ENCODE assay signal across 2 cellular contexts in the genomic region with DNA sequence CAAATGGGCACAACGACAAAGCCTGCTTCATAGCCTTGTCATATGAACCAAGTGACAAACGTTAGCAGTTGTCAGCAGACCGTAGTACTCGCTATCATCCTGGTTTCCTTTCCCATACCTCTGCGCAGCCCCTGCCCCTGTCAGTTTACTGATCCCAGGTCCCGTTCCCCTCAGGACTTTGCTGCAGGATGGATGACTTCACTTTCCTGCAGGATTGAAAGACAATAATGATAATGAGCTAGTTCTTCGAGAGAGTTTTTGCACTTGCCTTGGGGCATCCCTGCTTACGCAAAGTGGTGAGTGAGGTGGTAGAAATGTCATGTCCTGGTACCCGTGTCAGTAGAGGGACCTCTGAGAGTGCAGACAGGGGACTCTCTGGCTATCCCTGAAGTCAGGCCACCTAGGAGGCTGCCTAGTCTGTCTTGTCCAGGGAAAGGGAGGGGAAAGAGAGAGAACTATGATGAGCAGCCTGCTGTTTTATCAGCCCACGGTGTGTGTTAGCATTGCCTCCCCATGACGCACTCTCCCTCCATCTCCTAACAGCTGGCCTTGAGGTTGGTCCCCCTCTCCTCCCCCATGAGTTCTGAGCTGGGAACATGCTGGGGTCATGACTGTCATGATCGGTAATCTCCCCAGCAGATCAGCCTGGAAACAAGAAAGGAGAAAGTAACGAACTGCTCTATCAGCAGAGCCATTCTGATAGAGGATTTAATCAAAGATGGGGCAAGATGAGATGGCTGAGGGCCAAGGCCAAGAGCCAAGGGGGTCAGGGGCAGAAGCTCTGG.
TF ChIP-seq lines count a peak whose summit lies in the region.

No MANE protein-coding gene starts in this region.

TF ChIP-seq in IMR-90, 13 proteins besides CTCF, POLR2A, EP300 and RAD21:
- TF ChIP-seq RCOR1 (IDR thresholded peaks at IDR 0.05; ENCODE audit: insufficient replicate concordance, low read length), result no peak
- TF ChIP-seq BHLHE40 (IDR thresholded peaks at IDR 0.05; ENCODE audit: low read depth, low read length), result 0 out of 2 replicates have a peak, but pooled peaks have one; percentile 10

TF ChIP-seq in SK-N-SH treated with all-trans-retinoic acid at 6 μM for 48 hours, 23 proteins besides CTCF, POLR2A, EP300 and RAD21:
- no peak for TF ChIP-seq ZNF70 (CRISPR knock-in tag; IDR thresholded peaks at IDR 0.05)
